In genomic region chr1:158752155-158752712, GRCh38 we compare ENCODE assay signal across 30 cellular contexts. TPM values are rescaled to one million over a fixed set of nuclear protein-coding genes. Genes with fewer than 3 reads are reported as not detected.
DNase-seq lines count a peak whose midpoint lies in the region; ATAC-seq, FAIRE-seq and TF ChIP-seq lines count a peak whose summit lies in the region.
"Had no signal": no experiment of that assay in that cellular context is flagged by ENCODE, and none has a peak within 500 bp of the region (broad histone marks: within the 10 kb centered on the region; RNA-seq: fewer than 3 reads in every experiment).

No MANE protein-coding gene starts in this region.

- H3K79me2 ChIP-seq in K562 (ENCODE audit: control insufficient read depth, insufficient read depth, low read length): no peaks in the 10 kb centered on the region
- H3K79me2 ChIP-seq in H1 (ENCODE audit: control insufficient read depth in 1 of 2, insufficient read depth in 2 of 2, low read length in 2 of 2): no peaks in the 10 kb centered on the region
- H3K79me2 ChIP-seq in osteoblast (ENCODE audit: insufficient read depth, low read length): no peaks in the 10 kb centered on the region

- no peak overlapping the region for H3K4me3 ChIP-seq in K562
- no peak overlapping the region for H3K4me3 ChIP-seq in H1 (ENCODE audit: extremely low read depth in 1 of 4, insufficient read depth in 2 of 4, low read depth in 3 of 4, low read length in 4 of 4)
- H3K4me3 ChIP-seq in osteoblast (ENCODE audit: insufficient read depth, low read length): no peak overlapping the region
- H3K4me3 ChIP-seq: BLaER1, GM12878 had no signal

- ATAC-seq in K562 (peak; percentile 55), GM18498 (IDR thresholded peaks at IDR 0.05; ENCODE audit: unreplicated experiment) (no peak)
- ATAC-seq in activated T-cell treated with anti-CD3 and anti-CD28 coated beads, Interleukin-2, amount 50 U/mL, for 72 hours (replicated peaks in 1 of 2): no peak
- ATAC-seq: GM12878 had no signal

- no TSS peak for BruUV-seq in K562 (replicated peaks; lab: Mats Ljungman, UMichigan)

- no peak for TF ChIP-seq POLR2A in K562 (conservative IDR thresholded peaks at IDR 0.05)
- TF ChIP-seq POLR2A in H1 (IDR thresholded peaks at IDR 0.05; ENCODE audit: control extremely low read depth in 1 of 2, low read depth in 2 of 2, low read length in 2 of 2): no peak

- no peaks in the 10 kb centered on the region for H3K27me3 ChIP-seq in K562 (ENCODE audit: control insufficient read depth in 2 of 2, insufficient read depth in 2 of 2, low read length in 2 of 2)
- no peaks in the 10 kb centered on the region for H3K27me3 ChIP-seq in H1 (replicated peaks in 1 of 4; ENCODE audit: control insufficient read depth in 3 of 4, extremely low read depth in 1 of 4, insufficient read depth in 3 of 4, low read length in 3 of 4)
- H3K27me3 ChIP-seq in osteoblast (ENCODE audit: insufficient read depth, low read length): no peaks in the 10 kb centered on the region
- H3K27me3 ChIP-seq: BE2C, BLaER1 had no signal

- no peak overlapping the region for H3K18ac ChIP-seq in H1 (ENCODE audit: extremely low read depth, low read length)

- no peaks in the 10 kb centered on the region for H3K4me1 Mint-ChIP-seq in activated T-cell treated with anti-CD3 and anti-CD28 coated beads, Interleukin-2, amount 50 U/mL, for 72 hours (ENCODE audit: low read depth)
- H3K4me1 Mint-ChIP-seq: CD4-positive, alpha-beta memory T cell; CD4-positive, CD25-positive, alpha-beta regulatory T cell; CD8-positive, alpha-beta memory T cell had no signal

- no peak overlapping the region for H2BK20ac ChIP-seq in H1 (ENCODE audit: low read length)

- peaks cover 0 to 4% of the 10 kb centered on the region in 2 experiments; a peak in 2 of 5 replicates for H3K4me1 ChIP-seq in K562 (replicated peaks in 1 of 2; ENCODE audit: control insufficient read depth in 2 of 2, insufficient read depth in 2 of 2, low read length in 2 of 2)
- no peaks in the 10 kb centered on the region for H3K4me1 ChIP-seq in H1 (replicated peaks in 1 of 4; ENCODE audit: control insufficient read depth in 3 of 4, insufficient read depth in 4 of 4, low read length in 3 of 4)
- no peaks in the 10 kb centered on the region for H3K4me1 ChIP-seq in osteoblast (ENCODE audit: insufficient read depth, low read length)
- H3K4me1 ChIP-seq: BE2C, BLaER1 had no signal

- TF ChIP-seq EP300 in K562 (IDR thresholded peaks at IDR 0.05; ENCODE audit: low read length) (no peak), H1 (IDR thresholded peaks at IDR 0.05; ENCODE audit: borderline replicate concordance in 1 of 2, low read depth in 2 of 2, low read length in 2 of 2) (no peak)

- no peak overlapping the region for H2BK5ac ChIP-seq in H1 (ENCODE audit: low read depth, low read length)

- H2BK15ac ChIP-seq in H1 (ENCODE audit: low read length): no peak overlapping the region

- no peaks in the 10 kb centered on the region for H4K20me1 ChIP-seq in K562 (replicated peaks; ENCODE audit: control insufficient read depth, insufficient read depth, low read length)
- H4K20me1 ChIP-seq in H1 (replicated peaks in 1 of 2; ENCODE audit: control insufficient read depth in 1 of 2, insufficient read depth in 2 of 2, low read length in 2 of 2): no peaks in the 10 kb centered on the region
- H4K20me1 ChIP-seq in osteoblast (ENCODE audit: insufficient read depth, low read length): no peaks in the 10 kb centered on the region
- H4K20me1 ChIP-seq: BLaER1 had no signal

- 52% methylated on average over 9 of the region's 9 CpGs for WGBS in K562 (ENCODE audit: insufficient coverage, low coverage, missing lambda C conversion rate)
- WGBS in H1 (ENCODE audit: extremely low coverage in 1 of 2, insufficient coverage in 1 of 2, insufficient read length in 1 of 2, insufficient replicate concordance in 2 of 2, low coverage in 1 of 2, low lambda C conversion rate in 2 of 2, missing lambda C conversion rate in 1 of 2), 2 experiments: 87% methylated on average over 9 of the region's 9 CpGs; no CpG with 5 or more reads in 1 of the 2 experiments

- H2BK120ac ChIP-seq in H1 (replicated peaks; ENCODE audit: low read depth, low read length): no peak overlapping the region

- no peak overlapping the region for H2BK12ac ChIP-seq in H1 (ENCODE audit: low read depth, low read length)

- no peak overlapping the region for H3K14ac ChIP-seq in H1 (ENCODE audit: insufficient read length)

- TF ChIP-seq CTCF in K562 (IDR thresholded peaks at IDR 0.05 in 2 of 3, conservative IDR thresholded peaks at IDR 0.05 in 1 of 3; ENCODE audit: insufficient read depth in 2 of 3, low read depth in 1 of 3, low read length in 3 of 3): no peak
- TF ChIP-seq CTCF in H1 (IDR thresholded peaks at IDR 0.05; ENCODE audit: control extremely low read depth in 1 of 3, insufficient read depth in 1 of 3, low read depth in 1 of 3, low read length in 3 of 3): no peak
- no peak for TF ChIP-seq CTCF in osteoblast (IDR thresholded peaks at IDR 0.05; ENCODE audit: extremely low read depth, low read depth, low read length)

- TF ChIP-seq RAD21 in K562 (CRISPR knock-in tag; conservative IDR thresholded peaks at IDR 0.05 in 1 of 2, IDR thresholded peaks at IDR 0.05 in 1 of 2) (peak in 1 of 2 experiments; percentile 3; a peak in 1 of 4 replicates), H1 (IDR thresholded peaks at IDR 0.05 in 1 of 2, conservative IDR thresholded peaks at IDR 0.05 in 1 of 2; ENCODE audit: low read depth in 2 of 2, low read length in 2 of 2) (no peak)

- no peaks in the 10 kb centered on the region for H3K9me3 Mint-ChIP-seq in activated T-cell treated with anti-CD3 and anti-CD28 coated beads, Interleukin-2, amount 50 U/mL, for 72 hours
- H3K9me3 Mint-ChIP-seq: CD8-positive, alpha-beta memory T cell had no signal

- H3K9me3 ChIP-seq in K562 (replicated peaks; ENCODE audit: control insufficient read depth, insufficient read depth, low read depth, low read length) (no peaks in the 10 kb centered on the region), H1 (ENCODE audit: insufficient read depth in 2 of 2, low read depth in 1 of 2, low read length in 1 of 2) (no peaks in the 10 kb centered on the region), osteoblast (ENCODE audit: low read depth, low read length) (no peaks in the 10 kb centered on the region)
- H3K9me3 ChIP-seq: BE2C, BLaER1 had no signal

- CTCF ChIA-PET in K562 (lab: Yijun Ruan, JAX; ENCODE audit: low intra/inter-chr PET ratio) (no interaction called here), H1 (lab: Charles Lee; ENCODE audit: partially characterized antibody) (no interaction called here)

- H3K56ac ChIP-seq in H1 (replicated peaks; ENCODE audit: insufficient read length, low read depth, low read length): no peak overlapping the region

- H3K4ac ChIP-seq in H1 (replicated peaks; ENCODE audit: insufficient read length, low read depth, low read length): no peak overlapping the region

- H3K23me2 ChIP-seq in H1 (ENCODE audit: low read depth, low read length): no peaks in the 10 kb centered on the region

- no peaks in the 10 kb centered on the region for H3K36me3 Mint-ChIP-seq in activated T-cell treated with anti-CD3 and anti-CD28 coated beads, Interleukin-2, amount 50 U/mL, for 72 hours (ENCODE audit: insufficient read depth in 2 of 2)
- H3K36me3 Mint-ChIP-seq: CD14-positive monocyte; CD4-positive, alpha-beta memory T cell; CD4-positive, CD25-positive, alpha-beta regulatory T cell; CD8-positive, alpha-beta memory T cell had no signal

- no peak overlapping the region for H2AK5ac ChIP-seq in H1 (ENCODE audit: low read depth, low read length)

- H3K9me1 ChIP-seq in K562 (ENCODE audit: control insufficient read depth, insufficient read depth, low read length): no peaks in the 10 kb centered on the region

- FAIRE-seq in K562 (lab: Jason Lieb, UNC) (no peak), H1 (lab: Jason Lieb, UNC) (no peak)
- FAIRE-seq: A204.1, GM12878, GM12892, GM19239 had no signal

- POLR2A ChIA-PET in K562 (lab: Yijun Ruan, JAX): no interaction called here
- POLR2A ChIA-PET in H1 (lab: Charles Lee; ENCODE audit: partially characterized antibody): no interaction called here

- no peak overlapping the region for H2AFZ ChIP-seq in K562 (ENCODE audit: low read depth, low read length)
- 0 out of 2 replicates have a peak overlapping the region, but pooled peaks have one; percentile 22 for H2AFZ ChIP-seq in H1 (ENCODE audit: low read length)
- H2AFZ ChIP-seq in osteoblast (ENCODE audit: low read length): no peak overlapping the region

- H3K9ac ChIP-seq in K562 (ENCODE audit: insufficient read depth in 1 of 2, low read depth in 2 of 2, low read length in 2 of 2): peak overlapping the region in 1 of 2 experiments; percentile 53; a peak in 1 of 4 replicates
- H3K9ac ChIP-seq in H1 (replicated peaks in 1 of 4; ENCODE audit: extremely low read depth in 1 of 4, low read depth in 3 of 4, low read length in 3 of 4): no peak overlapping the region
- H3K9ac ChIP-seq: BLaER1 had no signal

- no peak overlapping the region for H3K27ac Mint-ChIP-seq in activated T-cell treated with anti-CD3 and anti-CD28 coated beads, Interleukin-2, amount 50 U/mL, for 72 hours
- H3K27ac Mint-ChIP-seq: CD14-positive monocyte; CD4-positive, alpha-beta memory T cell; CD4-positive, CD25-positive, alpha-beta regulatory T cell; CD8-positive, alpha-beta memory T cell had no signal

- no peak overlapping the region for H4K91ac ChIP-seq in H1 (replicated peaks; ENCODE audit: insufficient read length, low read length)

- H3K27me3 Mint-ChIP-seq in activated T-cell treated with anti-CD3 and anti-CD28 coated beads, Interleukin-2, amount 50 U/mL, for 72 hours (ENCODE audit: low read depth): peaks cover 19% of the 10 kb centered on the region

- H3K4me2 ChIP-seq in K562 (ENCODE audit: insufficient read depth, low read length) (no peak overlapping the region), H1 (ENCODE audit: insufficient read depth in 1 of 2, low read depth in 2 of 2, low read length in 2 of 2) (no peak overlapping the region), osteoblast (ENCODE audit: insufficient read depth, low read length) (no peak overlapping the region)
- H3K4me2 ChIP-seq: BLaER1 had no signal

- intact Hi-C loops in K562 (cut with micrococcal nuclease): no loop called here

- H3K36me3 ChIP-seq in K562 (ENCODE audit: control insufficient read depth, insufficient read depth, low read length): no peaks in the 10 kb centered on the region
- H3K36me3 ChIP-seq in H1 (ENCODE audit: control insufficient read depth in 2 of 4, insufficient read depth in 4 of 4, low read length in 3 of 4): no peaks in the 10 kb centered on the region
- H3K36me3 ChIP-seq in osteoblast (ENCODE audit: insufficient read depth, low read length): no peaks in the 10 kb centered on the region
- H3K36me3 ChIP-seq: BE2C, BLaER1 had no signal

- no peak overlapping the region for H3K4me3 Mint-ChIP-seq in activated T-cell treated with anti-CD3 and anti-CD28 coated beads, Interleukin-2, amount 50 U/mL, for 72 hours
- H3K4me3 Mint-ChIP-seq: CD14-positive monocyte; CD4-positive, alpha-beta memory T cell; CD4-positive, CD25-positive, alpha-beta regulatory T cell; CD8-positive, alpha-beta memory T cell had no signal

- H4K5ac ChIP-seq in H1 (ENCODE audit: insufficient read length, low read depth, low read length): no peak overlapping the region

- DNase-seq in K562 (ENCODE audit: extremely low read depth in 1 of 4, low spot score in 3 of 4) (no peak), H1 (ENCODE audit: low read depth in 1 of 2, low spot score in 2 of 2) (no peak), osteoblast (ENCODE audit: insufficient read length, low spot score, missing footprints) (peak; percentile 63)
- no peak for DNase-seq in activated T-cell treated with anti-CD3 and anti-CD28 coated beads, Interleukin-2, amount 50 U/mL, for 72 hours
- DNase-seq: 8988T; ACHN; BE2C; C1 segment of cervical spinal cord; CD4-positive, alpha-beta memory T cell; CD4-positive, CD25-positive, alpha-beta regulatory T cell; CD8-positive, alpha-beta memory T cell; COR-L47; DMS 273 treated with DMSO at 0.1 percent for 48 hours; DMS153; DMS53; DMS79; DND-41; EL; GDM1 had no signal

- H3K79me1 ChIP-seq in H1 (ENCODE audit: low read depth, low read length): no peaks in the 10 kb centered on the region

- H4K8ac ChIP-seq in H1 (ENCODE audit: extremely low read depth, insufficient read depth, low read length): no peak overlapping the region

- H3K23ac ChIP-seq in H1 (ENCODE audit: insufficient read length): no peak overlapping the region

- in situ Hi-C loops in K562 (cut with MboI): no loop called here

- H3K27ac ChIP-seq in K562 (ENCODE audit: extremely low read depth, low read depth, low read length) (no peak overlapping the region), H1 (ENCODE audit: low read depth, low read length) (no peak overlapping the region), osteoblast (ENCODE audit: low read depth, low read length) (no peak overlapping the region)
- H3K27ac ChIP-seq: BLaER1 had no signal

RNA-seq across cellular contexts. Expression of gene OR6K6, which starts 2.3 kb away (rescaled TPM):
- total RNA-seq in K562 (2011; cell fraction: chromatin; rRNA removed; ENCODE audit: low replicate concordance): not detected in 2 replicates
- total RNA-seq in K562 (2011; cell fraction: nucleolus; rRNA removed): not detected in 2 replicates
- not detected in 2 replicates for total RNA-seq in K562 (2011; cell fraction: nucleoplasm; rRNA removed)
- total RNA-seq in K562 (2014; rRNA removed) (not detected in 2 replicates), K562 (2014; rRNA removed; fragmentation: Illumina TruSeq; extraction: Trizol) (not detected in 2 replicates), K562 (2015; rRNA removed; fragmentation: Illumina TruSeq; extraction: Trizol) (not detected in 2 replicates), K562 (2021) (not detected in 2 replicates), osteoblast (not detected in 2 replicates)
- polyA plus RNA-seq in K562 (2011; rRNA removed) (not detected in 2 replicates), K562 (2014; fragmentation: Illumina TruSeq; extraction: Trizol) (not detected in 2 replicates), K562 (2014; fragmentation: Nextera tagmentation; extraction: Ambion mirVana) (not detected), K562 (2014; rRNA removed) (not detected in 2 replicates), H1 (2011; rRNA removed) (not detected in 2 replicates)
- polyA plus RNA-seq in K562 (2011; cell fraction: cytosol; rRNA removed): not detected in 2 replicates
- polyA plus RNA-seq in K562 (2011; cell fraction: nucleus; rRNA removed): 0.11 TPM in 1 of 2 replicates, not detected in the other
- polyA plus RNA-seq in K562 (2012): not detected in 2 replicates
- polyA minus RNA-seq in K562 (2011; rRNA and poly(A)+ RNA removed): not detected in 2 replicates
- polyA minus RNA-seq in K562 (2011; cell fraction: cytosol; rRNA and poly(A)+ RNA removed): not detected in 2 replicates
- not detected in 2 replicates for polyA minus RNA-seq in K562 (2011; cell fraction: nucleus; rRNA and poly(A)+ RNA removed)
- not detected in 2 replicates for total RNA-seq in H1 (2021; fragmentation: NEBNext Ultra II Directional; extraction: Animal tissue kit (Norgen Biotek cat#: 25700))
- not detected for polyA plus RNA-seq in H1 (2011; cell fraction: cytosol; rRNA removed)
- not detected for polyA plus RNA-seq in H1 (2011; cell fraction: nucleus; rRNA removed)
- not detected in 4 replicates for polyA plus RNA-seq in H1 (2012, experiment 1 of 2)
- not detected for polyA plus RNA-seq in H1 (2012, experiment 2 of 2)
- not detected for polyA plus RNA-seq in H1 (2013, experiment 1 of 2)
- not detected for polyA plus RNA-seq in H1 (2013, experiment 2 of 2)
- polyA minus RNA-seq in H1 (2011; rRNA and poly(A)+ RNA removed): not detected in 2 replicates
- not detected for polyA minus RNA-seq in H1 (2011; cell fraction: cytosol; rRNA and poly(A)+ RNA removed)
- not detected for polyA minus RNA-seq in H1 (2011; cell fraction: nucleus; rRNA and poly(A)+ RNA removed)
- total RNA-seq in activated T-cell treated with anti-CD3 and anti-CD28 coated beads, Interleukin-2, amount 50 U/mL, for 72 hours: not detected
- total RNA-seq: A673; CD4-positive, alpha-beta memory T cell; CD4-positive, CD25-positive, alpha-beta regulatory T cell; CD8-positive, alpha-beta memory T cell; Daoy; G401; GM12878 had no signal
- polyA plus RNA-seq: AG04450; CD14-positive monocyte; CD4-positive, alpha-beta memory T cell; CD4-positive, CD25-positive, alpha-beta regulatory T cell; CD8-positive, alpha-beta memory T cell; GM12878 had no signal

RNA-seq across cellular contexts. Expression of gene OR6N1, which starts 19.8 kb away (rescaled TPM):
- total RNA-seq in K562 (2011; cell fraction: chromatin; rRNA removed; ENCODE audit: low replicate concordance): 0.14 TPM in 1 of 2 replicates, not detected in the other
- total RNA-seq in K562 (2011; cell fraction: nucleolus; rRNA removed): not detected in 2 replicates
- not detected in 2 replicates for total RNA-seq in K562 (2011; cell fraction: nucleoplasm; rRNA removed)
- total RNA-seq in K562 (2014; rRNA removed) (not detected in 2 replicates), K562 (2014; rRNA removed; fragmentation: Illumina TruSeq; extraction: Trizol) (not detected in 2 replicates), K562 (2015; rRNA removed; fragmentation: Illumina TruSeq; extraction: Trizol) (not detected in 2 replicates), K562 (2021) (not detected in 2 replicates), osteoblast (not detected in 2 replicates)
- polyA plus RNA-seq in K562 (2011; rRNA removed) (0.07 TPM in 1 of 2 replicates, not detected in the other), K562 (2014; fragmentation: Illumina TruSeq; extraction: Trizol) (not detected in 2 replicates), K562 (2014; fragmentation: Nextera tagmentation; extraction: Ambion mirVana) (under 1 TPM in 1 of 2 experiments, not detected in 1; 0.01 TPM), K562 (2014; rRNA removed) (not detected in 2 replicates), H1 (2011; rRNA removed) (not detected in 2 replicates)
- polyA plus RNA-seq in K562 (2011; cell fraction: cytosol; rRNA removed): not detected in 2 replicates
- polyA plus RNA-seq in K562 (2011; cell fraction: nucleus; rRNA removed): 0.17 TPM in 1 of 2 replicates, not detected in the other
- polyA plus RNA-seq in K562 (2012): 0.03 TPM in 1 of 2 replicates, not detected in the other
- polyA minus RNA-seq in K562 (2011; rRNA and poly(A)+ RNA removed): not detected in 2 replicates
- not detected in 2 replicates for polyA minus RNA-seq in K562 (2011; cell fraction: cytosol; rRNA and poly(A)+ RNA removed)
- polyA minus RNA-seq in K562 (2011; cell fraction: nucleus; rRNA and poly(A)+ RNA removed): not detected in 2 replicates
- total RNA-seq in H1 (2021; fragmentation: NEBNext Ultra II Directional; extraction: Animal tissue kit (Norgen Biotek cat#: 25700)): not detected in 2 replicates
- not detected for polyA plus RNA-seq in H1 (2011; cell fraction: cytosol; rRNA removed)
- polyA plus RNA-seq in H1 (2011; cell fraction: nucleus; rRNA removed): not detected
- polyA plus RNA-seq in H1 (2012, experiment 1 of 2): not detected in 4 replicates
- not detected for polyA plus RNA-seq in H1 (2012, experiment 2 of 2)
- not detected for polyA plus RNA-seq in H1 (2013, experiment 1 of 2)
- not detected for polyA plus RNA-seq in H1 (2013, experiment 2 of 2)
- polyA minus RNA-seq in H1 (2011; rRNA and poly(A)+ RNA removed): not detected in 2 replicates
- polyA minus RNA-seq in H1 (2011; cell fraction: cytosol; rRNA and poly(A)+ RNA removed): not detected
- polyA minus RNA-seq in H1 (2011; cell fraction: nucleus; rRNA and poly(A)+ RNA removed): not detected
- total RNA-seq in activated T-cell treated with anti-CD3 and anti-CD28 coated beads, Interleukin-2, amount 50 U/mL, for 72 hours: not detected
- total RNA-seq: A673; CD4-positive, alpha-beta memory T cell; CD4-positive, CD25-positive, alpha-beta regulatory T cell; CD8-positive, alpha-beta memory T cell; Daoy; G401; GM12878 had no signal
- polyA plus RNA-seq: AG04450; CD14-positive monocyte; CD4-positive, alpha-beta memory T cell; CD4-positive, CD25-positive, alpha-beta regulatory T cell; CD8-positive, alpha-beta memory T cell; GM12878 had no signal

RNA-seq across cellular contexts. Expression of gene OR6N2, which starts 28.8 kb away (rescaled TPM):
- total RNA-seq in K562 (2011; cell fraction: chromatin; rRNA removed; ENCODE audit: low replicate concordance): not detected in 2 replicates
- not detected in 2 replicates for total RNA-seq in K562 (2011; cell fraction: nucleolus; rRNA removed)
- total RNA-seq in K562 (2011; cell fraction: nucleoplasm; rRNA removed): not detected in 2 replicates
- total RNA-seq in K562 (2014; rRNA removed) (not detected in 2 replicates), K562 (2014; rRNA removed; fragmentation: Illumina TruSeq; extraction: Trizol) (not detected in 2 replicates), K562 (2015; rRNA removed; fragmentation: Illumina TruSeq; extraction: Trizol) (not detected in 2 replicates), K562 (2021) (not detected in 2 replicates), osteoblast (not detected in 2 replicates)
- polyA plus RNA-seq in K562 (2011; rRNA removed) (not detected in 2 replicates), K562 (2014; fragmentation: Illumina TruSeq; extraction: Trizol) (not detected in 2 replicates), K562 (2014; fragmentation: Nextera tagmentation; extraction: Ambion mirVana) (not detected), K562 (2014; rRNA removed) (not detected in 2 replicates), H1 (2011; rRNA removed) (not detected in 2 replicates)
- not detected in 2 replicates for polyA plus RNA-seq in K562 (2011; cell fraction: cytosol; rRNA removed)
- not detected in 2 replicates for polyA plus RNA-seq in K562 (2011; cell fraction: nucleus; rRNA removed)
- not detected in 2 replicates for polyA plus RNA-seq in K562 (2012)
- polyA minus RNA-seq in K562 (2011; rRNA and poly(A)+ RNA removed): not detected in 2 replicates
- not detected in 2 replicates for polyA minus RNA-seq in K562 (2011; cell fraction: cytosol; rRNA and poly(A)+ RNA removed)
- polyA minus RNA-seq in K562 (2011; cell fraction: nucleus; rRNA and poly(A)+ RNA removed): not detected in 2 replicates
- not detected in 2 replicates for total RNA-seq in H1 (2021; fragmentation: NEBNext Ultra II Directional; extraction: Animal tissue kit (Norgen Biotek cat#: 25700))
- not detected for polyA plus RNA-seq in H1 (2011; cell fraction: cytosol; rRNA removed)
- not detected for polyA plus RNA-seq in H1 (2011; cell fraction: nucleus; rRNA removed)
- not detected in 4 replicates for polyA plus RNA-seq in H1 (2012, experiment 1 of 2)
- polyA plus RNA-seq in H1 (2012, experiment 2 of 2): not detected
- polyA plus RNA-seq in H1 (2013, experiment 1 of 2): not detected
- not detected for polyA plus RNA-seq in H1 (2013, experiment 2 of 2)
- polyA minus RNA-seq in H1 (2011; rRNA and poly(A)+ RNA removed): not detected in 2 replicates
- not detected for polyA minus RNA-seq in H1 (2011; cell fraction: cytosol; rRNA and poly(A)+ RNA removed)
- polyA minus RNA-seq in H1 (2011; cell fraction: nucleus; rRNA and poly(A)+ RNA removed): not detected
- total RNA-seq in activated T-cell treated with anti-CD3 and anti-CD28 coated beads, Interleukin-2, amount 50 U/mL, for 72 hours: not detected
- total RNA-seq: A673; CD4-positive, alpha-beta memory T cell; CD4-positive, CD25-positive, alpha-beta regulatory T cell; CD8-positive, alpha-beta memory T cell; Daoy; G401; GM12878 had no signal
- polyA plus RNA-seq: AG04450; CD14-positive monocyte; CD4-positive, alpha-beta memory T cell; CD4-positive, CD25-positive, alpha-beta regulatory T cell; CD8-positive, alpha-beta memory T cell; GM12878 had no signal

RNA-seq across cellular contexts. Expression of gene OR6K3, which starts 31.7 kb away (rescaled TPM):
- not detected in 2 replicates for total RNA-seq in K562 (2011; cell fraction: chromatin; rRNA removed; ENCODE audit: low replicate concordance)
- total RNA-seq in K562 (2011; cell fraction: nucleolus; rRNA removed): not detected in 2 replicates
- not detected in 2 replicates for total RNA-seq in K562 (2011; cell fraction: nucleoplasm; rRNA removed)
- total RNA-seq in K562 (2014; rRNA removed) (not detected in 2 replicates), K562 (2014; rRNA removed; fragmentation: Illumina TruSeq; extraction: Trizol) (not detected in 2 replicates), K562 (2015; rRNA removed; fragmentation: Illumina TruSeq; extraction: Trizol) (not detected in 2 replicates), K562 (2021) (not detected in 2 replicates), osteoblast (not detected in 2 replicates)
- polyA plus RNA-seq in K562 (2011; rRNA removed) (not detected in 2 replicates), K562 (2014; fragmentation: Illumina TruSeq; extraction: Trizol) (not detected in 2 replicates), K562 (2014; fragmentation: Nextera tagmentation; extraction: Ambion mirVana) (not detected), K562 (2014; rRNA removed) (0.20 TPM in 1 of 2 replicates, not detected in the other), H1 (2011; rRNA removed) (not detected in 2 replicates)
- not detected in 2 replicates for polyA plus RNA-seq in K562 (2011; cell fraction: cytosol; rRNA removed)
- not detected in 2 replicates for polyA plus RNA-seq in K562 (2011; cell fraction: nucleus; rRNA removed)
- polyA plus RNA-seq in K562 (2012): 0.08 TPM in 1 of 2 replicates, not detected in the other
- polyA minus RNA-seq in K562 (2011; rRNA and poly(A)+ RNA removed): not detected in 2 replicates
- not detected in 2 replicates for polyA minus RNA-seq in K562 (2011; cell fraction: cytosol; rRNA and poly(A)+ RNA removed)
- not detected in 2 replicates for polyA minus RNA-seq in K562 (2011; cell fraction: nucleus; rRNA and poly(A)+ RNA removed)
- not detected in 2 replicates for total RNA-seq in H1 (2021; fragmentation: NEBNext Ultra II Directional; extraction: Animal tissue kit (Norgen Biotek cat#: 25700))
- polyA plus RNA-seq in H1 (2011; cell fraction: cytosol; rRNA removed): not detected
- polyA plus RNA-seq in H1 (2011; cell fraction: nucleus; rRNA removed): not detected
- not detected in 4 replicates for polyA plus RNA-seq in H1 (2012, experiment 1 of 2)
- not detected for polyA plus RNA-seq in H1 (2012, experiment 2 of 2)
- not detected for polyA plus RNA-seq in H1 (2013, experiment 1 of 2)
- polyA plus RNA-seq in H1 (2013, experiment 2 of 2): not detected
- not detected in 2 replicates for polyA minus RNA-seq in H1 (2011; rRNA and poly(A)+ RNA removed)
- polyA minus RNA-seq in H1 (2011; cell fraction: cytosol; rRNA and poly(A)+ RNA removed): not detected
- polyA minus RNA-seq in H1 (2011; cell fraction: nucleus; rRNA and poly(A)+ RNA removed): not detected
- not detected for total RNA-seq in activated T-cell treated with anti-CD3 and anti-CD28 coated beads, Interleukin-2, amount 50 U/mL, for 72 hours
- total RNA-seq: A673; CD4-positive, alpha-beta memory T cell; CD4-positive, CD25-positive, alpha-beta regulatory T cell; CD8-positive, alpha-beta memory T cell; Daoy; G401; GM12878 had no signal
- polyA plus RNA-seq: AG04450; CD14-positive monocyte; CD4-positive, alpha-beta memory T cell; CD4-positive, CD25-positive, alpha-beta regulatory T cell; CD8-positive, alpha-beta memory T cell; GM12878 had no signal

RNA-seq across cellular contexts. Expression of gene OR6K2, which starts 51.8 kb away (rescaled TPM):
- total RNA-seq in K562 (2011; cell fraction: chromatin; rRNA removed; ENCODE audit: low replicate concordance): not detected in 2 replicates
- not detected in 2 replicates for total RNA-seq in K562 (2011; cell fraction: nucleolus; rRNA removed)
- total RNA-seq in K562 (2011; cell fraction: nucleoplasm; rRNA removed): not detected in 2 replicates
- total RNA-seq in K562 (2014; rRNA removed) (not detected in 2 replicates), K562 (2014; rRNA removed; fragmentation: Illumina TruSeq; extraction: Trizol) (not detected in 2 replicates), K562 (2015; rRNA removed; fragmentation: Illumina TruSeq; extraction: Trizol) (not detected in 2 replicates), K562 (2021) (not detected in 2 replicates), osteoblast (not detected in 2 replicates)
- polyA plus RNA-seq in K562 (2011; rRNA removed) (not detected in 2 replicates), K562 (2014; fragmentation: Illumina TruSeq; extraction: Trizol) (not detected in 2 replicates), K562 (2014; fragmentation: Nextera tagmentation; extraction: Ambion mirVana) (not detected), K562 (2014; rRNA removed) (not detected in 2 replicates), H1 (2011; rRNA removed) (not detected in 2 replicates)
- not detected in 2 replicates for polyA plus RNA-seq in K562 (2011; cell fraction: cytosol; rRNA removed)
- polyA plus RNA-seq in K562 (2011; cell fraction: nucleus; rRNA removed): not detected in 2 replicates
- not detected in 2 replicates for polyA plus RNA-seq in K562 (2012)
- polyA minus RNA-seq in K562 (2011; rRNA and poly(A)+ RNA removed): not detected in 2 replicates
- polyA minus RNA-seq in K562 (2011; cell fraction: cytosol; rRNA and poly(A)+ RNA removed): not detected in 2 replicates
- polyA minus RNA-seq in K562 (2011; cell fraction: nucleus; rRNA and poly(A)+ RNA removed): not detected in 2 replicates
- total RNA-seq in H1 (2021; fragmentation: NEBNext Ultra II Directional; extraction: Animal tissue kit (Norgen Biotek cat#: 25700)): not detected in 2 replicates
- not detected for polyA plus RNA-seq in H1 (2011; cell fraction: cytosol; rRNA removed)
- not detected for polyA plus RNA-seq in H1 (2011; cell fraction: nucleus; rRNA removed)
- not detected in 4 replicates for polyA plus RNA-seq in H1 (2012, experiment 1 of 2)
- polyA plus RNA-seq in H1 (2012, experiment 2 of 2): not detected
- polyA plus RNA-seq in H1 (2013, experiment 1 of 2): not detected
- polyA plus RNA-seq in H1 (2013, experiment 2 of 2): not detected
- not detected in 2 replicates for polyA minus RNA-seq in H1 (2011; rRNA and poly(A)+ RNA removed)
- not detected for polyA minus RNA-seq in H1 (2011; cell fraction: cytosol; rRNA and poly(A)+ RNA removed)
- polyA minus RNA-seq in H1 (2011; cell fraction: nucleus; rRNA and poly(A)+ RNA removed): not detected
- total RNA-seq in activated T-cell treated with anti-CD3 and anti-CD28 coated beads, Interleukin-2, amount 50 U/mL, for 72 hours: not detected
- total RNA-seq: A673; CD4-positive, alpha-beta memory T cell; CD4-positive, CD25-positive, alpha-beta regulatory T cell; CD8-positive, alpha-beta memory T cell; Daoy; G401; GM12878 had no signal
- polyA plus RNA-seq: AG04450; CD14-positive monocyte; CD4-positive, alpha-beta memory T cell; CD4-positive, CD25-positive, alpha-beta regulatory T cell; CD8-positive, alpha-beta memory T cell; GM12878 had no signal
